1 cellular context compared by ENCODE assay signal in the genomic region with DNA sequence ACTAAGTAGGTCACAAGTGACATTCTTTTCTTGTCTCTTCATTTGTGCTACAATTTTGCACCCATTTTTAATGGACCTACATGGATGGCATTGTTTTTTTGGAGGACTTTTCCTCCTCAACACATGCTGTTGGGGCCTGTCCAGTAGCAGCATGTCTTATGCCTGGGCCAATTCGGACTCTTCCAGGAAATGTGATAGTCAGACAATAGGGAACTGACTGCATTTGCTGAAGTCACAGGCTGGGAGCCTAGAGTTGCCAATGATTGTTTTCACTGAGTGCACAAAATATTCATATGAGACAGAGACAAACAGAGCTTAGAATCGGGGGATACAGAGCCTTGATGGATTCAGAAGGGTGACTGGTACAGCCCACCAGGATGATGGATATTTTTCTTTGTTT.
TF ChIP-seq lines count a peak whose summit lies in the region.

No MANE protein-coding gene starts in this region.

TF ChIP-seq in GM23338, 12 proteins besides CTCF, POLR2A, EP300 and RAD21 (continued from another document):
- TF ChIP-seq ZNF462 (CRISPR knock-in tag; IDR thresholded peaks at IDR 0.05) = no peak
- TF ChIP-seq EZH2phosphoT487 (IDR thresholded peaks at IDR 0.05; ENCODE audit: unreplicated experiment) = no peak
- no peak for TF ChIP-seq EZH2 (IDR thresholded peaks at IDR 0.05; ENCODE audit: low read depth, unreplicated experiment)
TF ChIP-seq in GM23338: peak in this region for 0.
